Comparison of ENCODE assay signal across 8 cellular contexts in the genomic region with DNA sequence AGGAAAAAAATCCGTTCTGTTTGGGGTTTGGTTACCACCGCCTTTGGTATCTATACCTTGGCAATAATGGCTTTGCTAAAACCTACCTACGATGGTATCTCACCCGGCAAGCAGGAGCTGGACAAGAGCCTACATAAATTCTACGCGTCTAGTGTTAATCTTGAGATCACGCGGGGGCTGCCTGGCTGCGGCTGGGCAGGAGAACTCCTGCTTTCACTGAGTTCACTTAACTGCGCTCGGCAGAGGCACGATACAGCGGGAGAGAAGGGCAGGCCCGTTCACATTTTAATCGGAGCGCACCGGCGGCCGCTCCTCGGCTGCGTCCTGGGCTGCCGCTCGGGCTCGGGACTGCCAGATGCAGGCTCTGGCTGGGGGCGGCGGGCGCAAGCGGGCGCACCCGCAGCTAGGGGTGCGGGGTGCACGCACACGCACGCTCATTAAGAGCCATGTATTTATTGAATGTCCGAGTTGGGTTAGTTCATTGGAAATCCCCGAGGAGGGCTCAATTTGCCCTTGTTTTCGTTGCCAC. TPM values are rescaled to one million over a fixed set of nuclear protein-coding genes. Genes with fewer than 3 reads are reported as not detected.
DNase-seq lines count a peak whose midpoint lies in the region; ATAC-seq, FAIRE-seq and TF ChIP-seq lines count a peak whose summit lies in the region.

No MANE protein-coding gene starts in this region.

- dilution Hi-C loops in endothelial cell of umbilical vein (cut with MboI; ENCODE audit: extremely low pct_ligation_motif_present, low sequenced_read_pairs): no loop called here

- TF ChIP-seq CTCF in endothelial cell of umbilical vein (IDR thresholded peaks at IDR 0.05; ENCODE audit: extremely low read depth in 1 of 2, insufficient read depth in 1 of 2, low read depth in 1 of 2, low read length in 2 of 2): no peak

- H3K18ac ChIP-seq in trophoblast cell (ENCODE audit: low read length): no peak overlapping the region

- no peaks in the 10 kb centered on the region for H4K20me1 ChIP-seq in endothelial cell of umbilical vein (replicated peaks; ENCODE audit: control insufficient read depth, extremely low read depth, insufficient read depth, low read length)

- H2BK120ac ChIP-seq in trophoblast cell (ENCODE audit: insufficient read depth, low read length, poor library complexity): no peak overlapping the region

- H4K8ac ChIP-seq in trophoblast cell (ENCODE audit: low read depth, low read length): no peak overlapping the region

- BruUV-seq in endothelial cell of umbilical vein (replicated peaks; lab: Mats Ljungman, UMichigan): no TSS peak

- no peak for FAIRE-seq in endothelial cell of umbilical vein (lab: Jason Lieb, UNC)

- H3K9me3 ChIP-seq in endothelial cell of umbilical vein (replicated peaks; ENCODE audit: control insufficient read depth, insufficient read depth, low read length) (no peaks in the 10 kb centered on the region), trophoblast cell (ENCODE audit: insufficient read depth, low read depth, low read length) (peaks cover 6% of the 10 kb centered on the region)

- H3K9me1 ChIP-seq in endothelial cell of umbilical vein (replicated peaks; ENCODE audit: control insufficient read depth, extremely low read depth, insufficient read depth, low read length): no peaks in the 10 kb centered on the region

- no peak overlapping the region for H3K23ac ChIP-seq in trophoblast cell (ENCODE audit: low read length)

- CTCF ChIA-PET in endothelial cell of umbilical vein (lab: Charles Lee): no interaction called here

- intact Hi-C loops in endothelial cell of umbilical vein (cut with micrococcal nuclease): no loop called here

- peak overlapping the region; percentile 31 for H3K4me3 ChIP-seq in GM08714 (ENCODE audit: low read length)
- H3K4me3 ChIP-seq in endothelial cell of umbilical vein (replicated peaks in 1 of 3; ENCODE audit: insufficient read depth in 1 of 3, low read depth in 1 of 3, low read length in 3 of 3): no peak overlapping the region
- H3K4me3 ChIP-seq in trophoblast cell (ENCODE audit: low read depth, low read length): no peak overlapping the region

- H3K27me3 ChIP-seq in endothelial cell of umbilical vein (ENCODE audit: control insufficient read depth in 2 of 2, insufficient read depth in 2 of 2, low read length in 2 of 2): peaks cover 68 to 82% of the 10 kb centered on the region in 2 experiments
- H3K27me3 ChIP-seq in trophoblast cell (ENCODE audit: insufficient read depth, low read length): peaks cover 74% of the 10 kb centered on the region

- no peaks in the 10 kb centered on the region for H3K79me2 ChIP-seq in endothelial cell of umbilical vein (ENCODE audit: control insufficient read depth, insufficient read depth, low read length)
- no peaks in the 10 kb centered on the region for H3K79me2 ChIP-seq in trophoblast cell (ENCODE audit: control insufficient read depth, insufficient read depth, low read length, poor library complexity)

- H3K36me3 ChIP-seq in endothelial cell of umbilical vein (ENCODE audit: control insufficient read depth in 2 of 2, extremely low read depth in 1 of 2, insufficient read depth in 2 of 2, low read length in 2 of 2) (no peaks in the 10 kb centered on the region), trophoblast cell (ENCODE audit: control insufficient read depth in 1 of 2, insufficient read depth in 2 of 2, low read length in 2 of 2) (no peaks in the 10 kb centered on the region)

- no peak overlapping the region for H2AK5ac ChIP-seq in trophoblast cell (ENCODE audit: low read length)

- no peak overlapping the region for H4K91ac ChIP-seq in trophoblast cell (ENCODE audit: low read depth, low read length)

- H3K79me1 ChIP-seq in trophoblast cell (ENCODE audit: low read length): no peaks in the 10 kb centered on the region

- no CpG with 5 or more reads among the region's 37 CpGs for WGBS in trophoblast cell (ENCODE audit: extremely low coverage, insufficient coverage, insufficient read length)

- no peak overlapping the region for H3K4me2 ChIP-seq in endothelial cell of umbilical vein (ENCODE audit: insufficient read depth, low read length)
- peak overlapping the region; percentile 47 for H3K4me2 ChIP-seq in trophoblast cell (ENCODE audit: low read length)

- no peak overlapping the region for H4K12ac ChIP-seq in trophoblast cell (ENCODE audit: low read depth, low read length)

- H3K14ac ChIP-seq in trophoblast cell (ENCODE audit: low read length): no peak overlapping the region

- no peak overlapping the region for H3K4ac ChIP-seq in trophoblast cell (ENCODE audit: low read depth, low read length)

- H2BK5ac ChIP-seq in trophoblast cell (ENCODE audit: low read depth, low read length, poor library complexity): no peak overlapping the region

- H2AFZ ChIP-seq in endothelial cell of umbilical vein (ENCODE audit: low read depth, low read length): no peak overlapping the region
- peak overlapping the region; percentile 50 for H2AFZ ChIP-seq in trophoblast cell (ENCODE audit: insufficient read depth, low read length, poor library complexity)

- POLR2A ChIA-PET in endothelial cell of umbilical vein (lab: Charles Lee): no interaction called here

- DNase-seq in NCI-H345 treated with DMSO at 0.1 percent for 48 hours (lab: John Stamatoyannopoulos, UW; ENCODE audit: unreplicated experiment) (peak; percentile 59), endothelial cell of umbilical vein (ENCODE audit: low read depth, low spot score) (no peak), trophoblast cell (no peak), AG08395 (ENCODE audit: low spot score) (no peak), NCI-H1436 (lab: John Stamatoyannopoulos, UW) (no peak)

- H3K9ac ChIP-seq in endothelial cell of umbilical vein (replicated peaks; ENCODE audit: extremely low read depth, insufficient read depth, low read length) (no peak overlapping the region), trophoblast cell (ENCODE audit: low read length) (no peak overlapping the region)

- TF ChIP-seq POLR2A in endothelial cell of umbilical vein (IDR thresholded peaks at IDR 0.05; ENCODE audit: low read depth, low read length): no peak

- no peak for ATAC-seq in HG03039 (IDR thresholded peaks at IDR 0.05; ENCODE audit: unreplicated experiment)
- no peak for ATAC-seq in HG02763 (IDR thresholded peaks at IDR 0.05; ENCODE audit: unreplicated experiment)

- H3K27ac ChIP-seq in endothelial cell of umbilical vein (ENCODE audit: insufficient read depth, low read depth, low read length): no peak overlapping the region
- H3K27ac ChIP-seq in trophoblast cell (ENCODE audit: low read depth, low read length): no peak overlapping the region

- no peak overlapping the region for H2BK12ac ChIP-seq in trophoblast cell (ENCODE audit: low read length)

- H3K4me1 ChIP-seq in endothelial cell of umbilical vein (ENCODE audit: control insufficient read depth, extremely low read depth, insufficient read depth, low read length) (peaks cover under 1% of the 10 kb centered on the region), trophoblast cell (ENCODE audit: control insufficient read depth in 1 of 2, insufficient read depth in 2 of 2, low read length in 2 of 2) (peaks cover 4 to 14% of the 10 kb centered on the region in 2 experiments)

TF ChIP-seq in endothelial cell of umbilical vein, 7 proteins besides CTCF, POLR2A, EP300 and RAD21:
- TF ChIP-seq EZH2 (IDR thresholded peaks at IDR 0.05; ENCODE audit: borderline replicate concordance, low read depth, low read length, severe bottlenecking): peak; percentile 97
- no peak for TF ChIP-seq FOS (IDR thresholded peaks at IDR 0.05; ENCODE audit: borderline replicate concordance, insufficient read depth, low read length)

RNA-seq across cellular contexts. Expression of a gene that starts 1.7 kb away (rescaled TPM):
- total RNA-seq in endothelial cell of umbilical vein: not detected in 2 replicates
- not detected in 2 replicates for polyA plus RNA-seq in endothelial cell of umbilical vein
- polyA plus RNA-seq in endothelial cell of umbilical vein (2011; cell fraction: cytosol; rRNA removed): not detected in 2 replicates
- not detected in 2 replicates for polyA plus RNA-seq in endothelial cell of umbilical vein (2011; cell fraction: nucleus; rRNA removed)
- not detected in 2 replicates for polyA plus RNA-seq in endothelial cell of umbilical vein (2012)
- not detected in 2 replicates for polyA minus RNA-seq in endothelial cell of umbilical vein
- not detected for polyA minus RNA-seq in endothelial cell of umbilical vein (2011; cell fraction: cytosol; rRNA and poly(A)+ RNA removed)
- polyA minus RNA-seq in endothelial cell of umbilical vein (2011; cell fraction: nucleus; rRNA and poly(A)+ RNA removed): not detected in 2 replicates
- 0.04 TPM in 2 replicates for polyA plus RNA-seq in trophoblast cell (2013)
